In genomic region chr6:89242574-89243330, GRCh38 we compare ENCODE assay signal across 8 cellular contexts. TPM values are rescaled to one million over a fixed set of nuclear protein-coding genes. Genes with fewer than 3 reads are reported as not detected.
DNase-seq lines count a peak whose midpoint lies in the region; ATAC-seq and TF ChIP-seq lines count a peak whose summit lies in the region.

No MANE protein-coding gene starts in this region.

- TF ChIP-seq CTCF in HFFc6 (IDR thresholded peaks at IDR 0.05), result peak; percentile 71

- H3K27me3 Mint-ChIP-seq in HFFc6 (ENCODE audit: insufficient read depth), result peaks cover 26% of the 10 kb centered on the region
- peaks cover 19% of the 10 kb centered on the region for H3K27me3 Mint-ChIP-seq in activated T-helper 2 cell treated with anti-CD3 and anti-CD28 coated beads, Interferon-gamma antibody, Interleukin-2, Interleukin-4, amounts not matched to agents 10 μg/mL and 5 μg/mL and 100 μg/mL, durations not matched to agents 14 hours and 24 hours and 36 hours (ENCODE audit: low read depth)

- WGBS in mesendoderm (ENCODE audit: extremely low coverage, insufficient coverage, low lambda C conversion rate), result no CpG with 5 or more reads among the region's 3 CpGs

- no peak overlapping the region for H2AK5ac ChIP-seq in mesendoderm (ENCODE audit: low read length)

- H3K4me2 ChIP-seq in mesendoderm (ENCODE audit: low read length), result no peak overlapping the region

- no peak overlapping the region for H2BK120ac ChIP-seq in mesendoderm (ENCODE audit: low read depth, low read length)

- no peak overlapping the region for H4K8ac ChIP-seq in mesendoderm (ENCODE audit: low read depth, low read length)

- no peak overlapping the region for H3K4ac ChIP-seq in mesendoderm (ENCODE audit: low read depth, low read length)

- H3K36me3 Mint-ChIP-seq in HFFc6 (ENCODE audit: low read depth), result no peaks in the 10 kb centered on the region
- no peaks in the 10 kb centered on the region for H3K36me3 Mint-ChIP-seq in activated T-helper 2 cell treated with anti-CD3 and anti-CD28 coated beads, Interferon-gamma antibody, Interleukin-2, Interleukin-4, amounts not matched to agents 10 μg/mL and 5 μg/mL and 100 μg/mL, durations not matched to agents 14 hours and 24 hours and 36 hours (ENCODE audit: low read depth)

- H3K4me3 ChIP-seq in mesendoderm (ENCODE audit: low read length), result no peak overlapping the region

- intact Hi-C loops in activated T-helper 2 cell treated with anti-CD3 and anti-CD28 coated beads, Interferon-gamma antibody, Interleukin-2, Interleukin-4, amounts not matched to agents 10 μg/mL and 5 μg/mL and 100 μg/mL, durations not matched to agents 14 hours and 24 hours and 36 hours (cut with micrococcal nuclease), result loop anchor here (1.0 to 5.0 kb wide), 2 partner anchors 120 to 260 kb away; no protein-coding TSS in a partner anchor

- no peaks in the 10 kb centered on the region for H3K27me3 ChIP-seq in mesendoderm (ENCODE audit: insufficient read depth, low read length, poor library complexity)

- in situ Hi-C loops in Caki2 (cut with HindIII; ENCODE audit: low pct_unique_long_range_greater_than_20kb, low sequenced_read_pairs), result no loop called here

- no peaks in the 10 kb centered on the region for H3K9me3 Mint-ChIP-seq in HFFc6
- no peaks in the 10 kb centered on the region for H3K9me3 Mint-ChIP-seq in activated T-helper 2 cell treated with anti-CD3 and anti-CD28 coated beads, Interferon-gamma antibody, Interleukin-2, Interleukin-4, amounts not matched to agents 10 μg/mL and 5 μg/mL and 100 μg/mL, durations not matched to agents 14 hours and 24 hours and 36 hours

- H2BK5ac ChIP-seq in mesendoderm (ENCODE audit: low read length), result no peak overlapping the region

- no peak overlapping the region for H3K27ac Mint-ChIP-seq in HFFc6
- no peak overlapping the region for H3K27ac Mint-ChIP-seq in activated T-helper 2 cell treated with anti-CD3 and anti-CD28 coated beads, Interferon-gamma antibody, Interleukin-2, Interleukin-4, amounts not matched to agents 10 μg/mL and 5 μg/mL and 100 μg/mL, durations not matched to agents 14 hours and 24 hours and 36 hours

- no peaks in the 10 kb centered on the region for H3K79me1 ChIP-seq in mesendoderm (ENCODE audit: low read length)

- H3K23ac ChIP-seq in mesendoderm (ENCODE audit: low read length), result no peak overlapping the region

- no peaks in the 10 kb centered on the region for H3K36me3 ChIP-seq in mesendoderm (ENCODE audit: control insufficient read depth, insufficient read depth, low read length)

- no peak overlapping the region for H4K5ac ChIP-seq in mesendoderm (ENCODE audit: low read length)

- peaks cover 7% of the 10 kb centered on the region for H3K4me1 Mint-ChIP-seq in HFFc6 (ENCODE audit: low read depth)
- peaks cover 9% of the 10 kb centered on the region for H3K4me1 Mint-ChIP-seq in activated T-helper 2 cell treated with anti-CD3 and anti-CD28 coated beads, Interferon-gamma antibody, Interleukin-2, Interleukin-4, amounts not matched to agents 10 μg/mL and 5 μg/mL and 100 μg/mL, durations not matched to agents 14 hours and 24 hours and 36 hours (ENCODE audit: low read depth)

- H3K27ac ChIP-seq in mesendoderm (ENCODE audit: low read depth, low read length), result no peak overlapping the region

- DNase-seq in Caki2 (ENCODE audit: low read depth), result peak; percentile 34
- peak; percentile 50 for DNase-seq in HFFc6
- DNase-seq in NCI-H82 (lab: John Stamatoyannopoulos, UW), result peak; percentile 65
- DNase-seq in cerebellum (ENCODE audit: low spot score), result peak; percentile 39
- DNase-seq in mesendoderm, result peak; percentile 53
- DNase-seq in activated T-helper 2 cell treated with anti-CD3 and anti-CD28 coated beads, Interferon-gamma antibody, Interleukin-2, Interleukin-4, amounts not matched to agents 10 μg/mL and 5 μg/mL and 100 μg/mL, durations not matched to agents 14 hours and 24 hours and 36 hours (ENCODE audit: low spot score), result no peak

- H3K56ac ChIP-seq in mesendoderm (ENCODE audit: low read length), result no peak overlapping the region

- no peak overlapping the region for H3K4me3 Mint-ChIP-seq in HFFc6
- no peak overlapping the region for H3K4me3 Mint-ChIP-seq in activated T-helper 2 cell treated with anti-CD3 and anti-CD28 coated beads, Interferon-gamma antibody, Interleukin-2, Interleukin-4, amounts not matched to agents 10 μg/mL and 5 μg/mL and 100 μg/mL, durations not matched to agents 14 hours and 24 hours and 36 hours (ENCODE audit: low read depth)

- ATAC-seq in GM19324 (IDR thresholded peaks at IDR 0.05; ENCODE audit: low FRiP score, unreplicated experiment) (no peak), HG02938 (IDR thresholded peaks at IDR 0.05; ENCODE audit: unreplicated experiment) (no peak)

- H3K4me1 ChIP-seq in mesendoderm (ENCODE audit: control insufficient read depth, low read depth, low read length), result no peaks in the 10 kb centered on the region

- H3K79me2 ChIP-seq in mesendoderm (ENCODE audit: control insufficient read depth, insufficient read depth, low read length), result no peaks in the 10 kb centered on the region

- no peak overlapping the region for H3K18ac ChIP-seq in mesendoderm (ENCODE audit: low read length)

- H2BK15ac ChIP-seq in mesendoderm (replicated peaks; ENCODE audit: low read depth), result no peak overlapping the region

- H3K9ac ChIP-seq in mesendoderm (ENCODE audit: low read length), result no peak overlapping the region

RNA-seq across cellular contexts. Expression of gene GABRR1, which starts 25.6 kb away (rescaled TPM):
- 0.61 TPM in 1 of 2 replicates, not detected in the other for total RNA-seq in Caki2 (2014; rRNA removed; shearing (Covaris generic); ENCODE audit: low replicate concordance)
- not detected for total RNA-seq in HFFc6 (2021; fragmentation: NEBNext Ultra II Directional; extraction: Animal tissue kit (Norgen Biotek cat#: 25700))
- total RNA-seq in cerebellum, result 0.09 TPM
- polyA plus RNA-seq in mesendoderm (2013, experiment 1 of 2), result 0.35 TPM
- polyA plus RNA-seq in mesendoderm (2013, experiment 2 of 2), result 0.34 TPM
- total RNA-seq in activated T-helper 2 cell treated with anti-CD3 and anti-CD28 coated beads, Interferon-gamma antibody, Interleukin-2, Interleukin-4, amounts not matched to agents 10 μg/mL and 5 μg/mL and 100 μg/mL, durations not matched to agents 14 hours and 24 hours and 36 hours, result not detected in 2 replicates
